ENCODE assay signal across 18 cellular contexts in genomic region chr11:125942771-125943428, GRCh38. TPM values are rescaled to one million over a fixed set of nuclear protein-coding genes. Genes with fewer than 3 reads are reported as not detected.
DNase-seq lines count a peak whose midpoint lies in the region; ATAC-seq, FAIRE-seq and TF ChIP-seq lines count a peak whose summit lies in the region.
"Had no signal": no experiment of that assay in that cellular context is flagged by ENCODE, and none has a peak within 500 bp of the region (broad histone marks: within the 10 kb centered on the region; RNA-seq: fewer than 3 reads in every experiment).

No MANE protein-coding gene starts in this region.

- no peak for DNase-seq in HepG2 (ENCODE audit: low spot score)
- no peak for DNase-seq in right lobe of liver
- DNase-seq in coronary artery (ENCODE audit: low spot score), result peak; percentile 64
- no peak for DNase-seq in neuronal stem cell (ENCODE audit: low spot score)
- peak; percentile 17 to 56 for DNase-seq in aorta
- no peak for DNase-seq in NCI-H82 (lab: John Stamatoyannopoulos, UW)
- no peak for DNase-seq in A673 (ENCODE audit: low spot score)
- no peak for DNase-seq in LoVo (ENCODE audit: low spot score)
- DNase-seq: NCI-H1436 treated with DMSO at 0.1 percent for 48 hours, NCI-H510A, SIG-M5 had no signal

- H3K4me2 ChIP-seq in HepG2 (ENCODE audit: low read depth, low read length), result peak overlapping the region; percentile 82
- no peak overlapping the region for H3K4me2 ChIP-seq in neuronal stem cell (ENCODE audit: insufficient read depth, low read length, poor library complexity, severe bottlenecking)

- no peak overlapping the region for H2AFZ ChIP-seq in HepG2 (ENCODE audit: low read length)
- no peak overlapping the region for H2AFZ ChIP-seq in neuronal stem cell (ENCODE audit: low read length)

- CTCF ChIA-PET in HepG2 (lab: Yijun Ruan, JAX; ENCODE audit: low intra/inter-chr PET ratio, low total read pairs), result interaction anchor here (0.6 to 2.5 kb wide), 4 partner anchors 119 to 251 kb away, joined by 3 to 15 read pairs (median 3); no protein-coding TSS in a partner anchor
- CTCF ChIA-PET in A673 (lab: Charles Lee), result interaction anchor here (0.7 to 2.1 kb wide), 2 partner anchors 119 to 251 kb away, joined by 3 to 12 read pairs; no protein-coding TSS in a partner anchor

- H3K9me3 ChIP-seq in HepG2 (ENCODE audit: low read length) (no peaks in the 10 kb centered on the region), right lobe of liver (no peaks in the 10 kb centered on the region), neuronal stem cell (replicated peaks in 1 of 2; ENCODE audit: control insufficient read depth in 2 of 2, insufficient read depth in 1 of 2, low read depth in 1 of 2, low read length in 2 of 2) (no peaks in the 10 kb centered on the region), aorta (ENCODE audit: control insufficient read depth, low read length) (no peaks in the 10 kb centered on the region), A673 (ENCODE audit: low read depth, low read length, poor library complexity, severe bottlenecking) (no peaks in the 10 kb centered on the region)
- H3K9me3 ChIP-seq: Caco-2 had no signal

- FAIRE-seq in HepG2 (lab: Jason Lieb, UNC), result no peak

- no peak overlapping the region for H4K8ac ChIP-seq in neuronal stem cell (ENCODE audit: low read depth, low read length)

- H3K23ac ChIP-seq in neuronal stem cell (ENCODE audit: low read depth, low read length, poor library complexity), result peak overlapping the region; percentile 13

- intact Hi-C loops in HepG2 (cut with micrococcal nuclease; ENCODE audit: unreplicated experiment) (loop anchor here (1.0 to 2.0 kb wide), 4 partner anchors 18 to 251 kb away; no protein-coding TSS in a partner anchor), right lobe of liver (cut with DNase I) (loop anchor here in 1 of 2 donors (10.0 kb wide), 1 partner anchor 92 kb away; no protein-coding TSS in a partner anchor), aorta (cut with DNase I) (loop anchor here in 1 of 2 donors (1.0 kb wide), 1 partner anchor 251 kb away; no protein-coding TSS in a partner anchor), A673 (cut with micrococcal nuclease; ENCODE audit: unreplicated experiment) (loop anchor here (1.0 to 5.0 kb wide), 2 partner anchors 118 to 249 kb away; no protein-coding TSS in a partner anchor)

- no TSS peak for BruUV-seq in HepG2 (replicated peaks; lab: Mats Ljungman, UMichigan)
- no TSS peak for BruUV-seq in A673 (replicated peaks; lab: Mats Ljungman, UMichigan)

- H2BK15ac ChIP-seq in neuronal stem cell (ENCODE audit: low read length), result no peak overlapping the region

- no peaks in the 10 kb centered on the region for H3K79me1 ChIP-seq in neuronal stem cell (ENCODE audit: low read depth, low read length)

- peak overlapping the region; percentile 91 for H2BK12ac ChIP-seq in neuronal stem cell (ENCODE audit: low read length)

- no peak overlapping the region for H4K91ac ChIP-seq in neuronal stem cell (ENCODE audit: low read depth, low read length, poor library complexity)

- POLR2A ChIA-PET in HepG2 (lab: Yijun Ruan, JAX), result no interaction called here
- POLR2A ChIA-PET in A673 (lab: Charles Lee; ENCODE audit: low non-redundant PET), result interaction anchor here (0.5 kb wide), 1 partner anchor 258 kb away, joined by 3 read pairs; no protein-coding TSS in a partner anchor

- TF ChIP-seq CTCF in HepG2 (CRISPR knock-in tag; IDR thresholded peaks at IDR 0.05), result no peak
- TF ChIP-seq CTCF in right lobe of liver (IDR thresholded peaks at IDR 0.05), result no peak
- TF ChIP-seq CTCF in coronary artery (IDR thresholded peaks at IDR 0.05), result no peak
- TF ChIP-seq CTCF in A673 (conservative IDR thresholded peaks at IDR 0.05; ENCODE audit: low read depth, low read length), result no peak

- ATAC-seq in HepG2 (no peak; the same call in 2 of the 3 replicates), right lobe of liver (no peak), aorta (ENCODE audit: low FRiP score) (no peak)

- in situ Hi-C loops in HepG2 (cut with HindIII; ENCODE audit: extremely low pct_ligation_motif_present, low pct_unique_long_range_greater_than_20kb), result loop anchor here (5.0 kb wide), 1 partner anchor 119 kb away; the partner anchor contains the start of gene CDON

- 52% methylated on average over 10 of the region's 12 CpGs for WGBS in HepG2 (ENCODE audit: low lambda C conversion rate)
- 70% methylated on average over 2 of the region's 12 CpGs for WGBS in right lobe of liver (ENCODE audit: insufficient coverage, low coverage, low lambda C conversion rate, missing lambda C conversion rate)
- WGBS in neuronal stem cell (ENCODE audit: extremely low coverage in 2 of 2, insufficient read length in 2 of 2, insufficient replicate concordance in 1 of 2), 2 donors, result no CpG with 5 or more reads among the region's 12 CpGs
- WGBS in aorta, 2 donors, result 83 to 86% methylated on average over 12 of the region's 12 CpGs

- H2BK5ac ChIP-seq in neuronal stem cell (ENCODE audit: low read length), result no peak overlapping the region

- H3K27me3 ChIP-seq in HepG2 (ENCODE audit: control insufficient read depth in 1 of 2, insufficient read depth in 2 of 2, low read length in 2 of 2) (peaks cover 0 to 3% of the 10 kb centered on the region in 2 experiments; a peak in 1 of 5 replicates), right lobe of liver (no peaks in the 10 kb centered on the region), neuronal stem cell (ENCODE audit: control insufficient read depth in 3 of 3, insufficient read depth in 3 of 3, low read depth in 1 of 3, low read length in 3 of 3) (peaks cover 0 to 4% (median 0%) of the 10 kb centered on the region in 3 experiments), aorta (ENCODE audit: control insufficient read depth in 1 of 2, insufficient read depth in 2 of 2, low read length in 1 of 2) (no peaks in the 10 kb centered on the region), A673 (replicated peaks; ENCODE audit: insufficient read depth, low read depth, low read length, poor library complexity) (no peaks in the 10 kb centered on the region)

- H3K4me3 ChIP-seq in HepG2 (replicated peaks in 1 of 3; ENCODE audit: insufficient read depth in 1 of 3, low read depth in 2 of 3, low read length in 3 of 3) (peak overlapping the region in 1 of 3 experiments; percentile 21; a peak in 1 of 6 replicates), right lobe of liver (no peak overlapping the region), coronary artery (no peak overlapping the region), neuronal stem cell (ENCODE audit: low read length in 2 of 2) (no peak overlapping the region), aorta (ENCODE audit: low read length in 2 of 2) (no peak overlapping the region), A673 (ENCODE audit: low read depth, low read length, poor library complexity, severe bottlenecking) (no peak overlapping the region)

- no peaks in the 10 kb centered on the region for H3K79me2 ChIP-seq in HepG2 (ENCODE audit: insufficient read depth, low read length)

- no peak overlapping the region for H3K4ac ChIP-seq in neuronal stem cell (ENCODE audit: low read length)

- H2BK120ac ChIP-seq in neuronal stem cell (ENCODE audit: low read depth, low read length), result no peak overlapping the region

- H3K27ac ChIP-seq in HepG2 (ENCODE audit: extremely low read length, insufficient read depth, low read length) (no peak overlapping the region), right lobe of liver (no peak overlapping the region), coronary artery (no peak overlapping the region), neuronal stem cell (replicated peaks; ENCODE audit: low read length) (no peak overlapping the region), aorta (ENCODE audit: low read depth in 1 of 2, low read length in 2 of 2) (no peak overlapping the region), A673 (ENCODE audit: low read depth, low read length, poor library complexity, severe bottlenecking) (no peak overlapping the region)
- H3K27ac ChIP-seq: RWPE1 had no signal

- no peak for TF ChIP-seq POLR2A in HepG2 (IDR thresholded peaks at IDR 0.05; ENCODE audit: insufficient read depth in 1 of 2, low read depth in 2 of 2, low read length in 2 of 2)
- no peak for TF ChIP-seq POLR2A in right lobe of liver (IDR thresholded peaks at IDR 0.05)

- H3K4me1 ChIP-seq in HepG2 (ENCODE audit: insufficient read depth, low read length) (peaks cover 46% of the 10 kb centered on the region), right lobe of liver (no peaks in the 10 kb centered on the region), neuronal stem cell (ENCODE audit: control insufficient read depth in 2 of 2, insufficient read depth in 1 of 2, low read depth in 1 of 2, low read length in 2 of 2) (peaks cover 3 to 13% of the 10 kb centered on the region in 2 donors), aorta (ENCODE audit: control insufficient read depth in 1 of 2, insufficient read depth in 2 of 2, low read length in 2 of 2) (no peaks in the 10 kb centered on the region), A673 (ENCODE audit: insufficient read depth, low read length, poor library complexity, severe bottlenecking) (no peaks in the 10 kb centered on the region)
- H3K4me1 ChIP-seq: Caco-2 had no signal

- H4K20me1 ChIP-seq in HepG2 (ENCODE audit: insufficient read depth, low read length), result no peaks in the 10 kb centered on the region

- H2AK5ac ChIP-seq in neuronal stem cell (ENCODE audit: low read depth, low read length), result peak overlapping the region; percentile 22

- peak overlapping the region; percentile 21; the same call in 1 of the 2 replicates for H3K9ac ChIP-seq in HepG2 (ENCODE audit: insufficient read depth, low read depth, low read length)
- H3K9ac ChIP-seq in neuronal stem cell (ENCODE audit: low read depth, low read length, poor library complexity), result no peak overlapping the region

- H3K36me3 ChIP-seq in HepG2 (replicated peaks in 1 of 2; ENCODE audit: control insufficient read depth in 1 of 2, insufficient read depth in 2 of 2, low read length in 2 of 2) (no peaks in the 10 kb centered on the region), right lobe of liver (no peaks in the 10 kb centered on the region), neuronal stem cell (replicated peaks in 1 of 2; ENCODE audit: control insufficient read depth in 2 of 2, insufficient read depth in 2 of 2, low read length in 2 of 2) (no peaks in the 10 kb centered on the region), aorta (ENCODE audit: control insufficient read depth in 1 of 2, insufficient read depth in 2 of 2, low read length in 1 of 2) (no peaks in the 10 kb centered on the region), A673 (ENCODE audit: insufficient read depth, low read length, poor library complexity, severe bottlenecking) (no peaks in the 10 kb centered on the region)

- H3K18ac ChIP-seq in neuronal stem cell (ENCODE audit: low read length), result peak overlapping the region; percentile 30

- no peak for TF ChIP-seq RAD21 in HepG2 (CRISPR knock-in tag; IDR thresholded peaks at IDR 0.05)

- TF ChIP-seq EP300 in HepG2 (IDR thresholded peaks at IDR 0.05; ENCODE audit: low read depth in 2 of 2, low read length in 2 of 2), result no peak
- no peak for TF ChIP-seq EP300 in HepG2 (CRISPR knock-in tag; IDR thresholded peaks at IDR 0.05; ENCODE audit: borderline replicate concordance)

- H3K14ac ChIP-seq in neuronal stem cell (ENCODE audit: low read length), result no peak overlapping the region

RNA-seq across cellular contexts. Expression of gene VSIG10L2, which starts 2.9 kb away (rescaled TPM):
- not detected in 2 replicates for total RNA-seq in HepG2 (2016; rRNA removed; fragmentation: Illumina TruSeq; extraction: Trizol)
- not detected in 2 replicates for total RNA-seq in HepG2 (2016; cell fraction: cytosol; rRNA removed; fragmentation: Illumina TruSeq; extraction: Trizol; ENCODE audit: low read depth)
- 0.04 TPM in 1 of 2 replicates, not detected in the other for total RNA-seq in HepG2 (2016; cell fraction: insoluble cytoplasmic fraction; rRNA removed; fragmentation: Illumina TruSeq; extraction: Trizol)
- total RNA-seq in HepG2 (2016; cell fraction: membrane; rRNA removed; fragmentation: Illumina TruSeq; extraction: Trizol), result not detected in 2 replicates
- total RNA-seq in HepG2 (2016; cell fraction: nucleus; rRNA removed; fragmentation: Illumina TruSeq; extraction: Trizol), result not detected in 2 replicates
- 0.13 and 0.21 TPM in 2 replicates for polyA plus RNA-seq in HepG2 (2011; rRNA removed)
- 0.04 and 0.05 TPM in 2 replicates for polyA plus RNA-seq in HepG2 (2011; cell fraction: cytosol; rRNA removed)
- 0.16 and 0.27 TPM in 2 replicates for polyA plus RNA-seq in HepG2 (2011; cell fraction: nucleus; rRNA removed)
- 0.07 TPM in 1 of 2 replicates, not detected in the other for polyA plus RNA-seq in HepG2 (2012)
- polyA plus RNA-seq in HepG2 (2016; cell fraction: cytosol; fragmentation: Illumina TruSeq; extraction: Trizol; ENCODE audit: low read depth), result not detected in 2 replicates
- not detected in 2 replicates for polyA plus RNA-seq in HepG2 (2016; cell fraction: insoluble cytoplasmic fraction; fragmentation: Illumina TruSeq; extraction: Trizol; ENCODE audit: low read depth)
- polyA plus RNA-seq in HepG2 (2016; cell fraction: membrane; fragmentation: Illumina TruSeq; extraction: Trizol; ENCODE audit: low read depth), result not detected in 2 replicates
- not detected in 2 replicates for polyA plus RNA-seq in HepG2 (2016; cell fraction: nucleus; fragmentation: Illumina TruSeq; extraction: Trizol; ENCODE audit: insufficient read depth, low read depth)
- 0.04 TPM in 1 of 2 replicates, not detected in the other for polyA minus RNA-seq in HepG2 (2011; rRNA and poly(A)+ RNA removed; ENCODE audit: low replicate concordance)
- not detected in 2 replicates for polyA minus RNA-seq in HepG2 (2011; cell fraction: cytosol; rRNA and poly(A)+ RNA removed)
- 0.13 TPM in 1 of 2 replicates, not detected in the other for polyA minus RNA-seq in HepG2 (2011; cell fraction: nucleus; rRNA and poly(A)+ RNA removed)
- total RNA-seq in right lobe of liver, result under 1 TPM in 1 of 6 experiments, not detected in 5; 0.06 TPM
- not detected for polyA plus RNA-seq in neuronal stem cell (2013, experiment 1 of 2)
- not detected for polyA plus RNA-seq in neuronal stem cell (2013, experiment 2 of 2)
- total RNA-seq in aorta, result under 1 TPM in 1 of 2 donors, not detected in 1; 0.48 TPM
- polyA plus RNA-seq in aorta, result not detected
- not detected in 2 replicates for total RNA-seq in A673 (2021)
- total RNA-seq: Caco-2; CD4-positive, alpha-beta memory T cell; G401; H4 had no signal
- polyA plus RNA-seq: BJ; CD4-positive, alpha-beta memory T cell; IgD-negative memory B cell had no signal

RNA-seq across cellular contexts. Expression of gene DDX25, which starts 38.6 kb away (rescaled TPM):
- total RNA-seq in HepG2 (2016; rRNA removed; fragmentation: Illumina TruSeq; extraction: Trizol) (0.11 and 0.29 TPM in 2 replicates), right lobe of liver (under 1 TPM in 4 of 6 experiments, not detected in 2; 0.17 to 0.28 (median 0.21) TPM), aorta (under 1 TPM in 1 of 2 donors, not detected in 1; 0.30 TPM), A673 (2021) (0.39 and 0.55 TPM in 2 replicates)
- total RNA-seq in HepG2 (2016; cell fraction: cytosol; rRNA removed; fragmentation: Illumina TruSeq; extraction: Trizol; ENCODE audit: low read depth), result 0.71 TPM in 2 replicates
- total RNA-seq in HepG2 (2016; cell fraction: insoluble cytoplasmic fraction; rRNA removed; fragmentation: Illumina TruSeq; extraction: Trizol), result 0.24 TPM in 1 of 2 replicates, not detected in the other
- total RNA-seq in HepG2 (2016; cell fraction: membrane; rRNA removed; fragmentation: Illumina TruSeq; extraction: Trizol), result 0.37 and 0.38 TPM in 2 replicates
- not detected in 2 replicates for total RNA-seq in HepG2 (2016; cell fraction: nucleus; rRNA removed; fragmentation: Illumina TruSeq; extraction: Trizol)
- polyA plus RNA-seq in HepG2 (2011; rRNA removed) (0.13 and 0.17 TPM in 2 replicates), aorta (not detected)
- 0.09 and 0.12 TPM in 2 replicates for polyA plus RNA-seq in HepG2 (2011; cell fraction: cytosol; rRNA removed)
- 0.14 and 0.24 TPM in 2 replicates for polyA plus RNA-seq in HepG2 (2011; cell fraction: nucleus; rRNA removed)
- 0.17 and 0.40 TPM in 2 replicates for polyA plus RNA-seq in HepG2 (2012)
- 0.60 and 0.75 TPM in 2 replicates for polyA plus RNA-seq in HepG2 (2016; cell fraction: cytosol; fragmentation: Illumina TruSeq; extraction: Trizol; ENCODE audit: low read depth)
- polyA plus RNA-seq in HepG2 (2016; cell fraction: insoluble cytoplasmic fraction; fragmentation: Illumina TruSeq; extraction: Trizol; ENCODE audit: low read depth), result 0.40 and 0.72 TPM in 2 replicates
- polyA plus RNA-seq in HepG2 (2016; cell fraction: membrane; fragmentation: Illumina TruSeq; extraction: Trizol; ENCODE audit: low read depth), result 0.23 and 0.99 TPM in 2 replicates
- 0.93 TPM in 1 of 2 replicates, not detected in the other for polyA plus RNA-seq in HepG2 (2016; cell fraction: nucleus; fragmentation: Illumina TruSeq; extraction: Trizol; ENCODE audit: insufficient read depth, low read depth)
- 0.04 TPM in 1 of 2 replicates, not detected in the other for polyA minus RNA-seq in HepG2 (2011; rRNA and poly(A)+ RNA removed; ENCODE audit: low replicate concordance)
- not detected in 2 replicates for polyA minus RNA-seq in HepG2 (2011; cell fraction: cytosol; rRNA and poly(A)+ RNA removed)
- polyA minus RNA-seq in HepG2 (2011; cell fraction: nucleus; rRNA and poly(A)+ RNA removed), result 0.13 and 0.50 TPM in 2 replicates
- polyA plus RNA-seq in neuronal stem cell (2013, experiment 1 of 2), result 7.2 TPM
- polyA plus RNA-seq in neuronal stem cell (2013, experiment 2 of 2), result 7.3 TPM
- total RNA-seq: Caco-2; CD4-positive, alpha-beta memory T cell; G401; H4 had no signal
- polyA plus RNA-seq: BJ; CD4-positive, alpha-beta memory T cell had no signal

RNA-seq across cellular contexts. Expression of gene PUS3, which starts 39.9 kb away (rescaled TPM):
- 18.2 and 22.9 TPM in 2 replicates for total RNA-seq in HepG2 (2016; rRNA removed; fragmentation: Illumina TruSeq; extraction: Trizol)
- total RNA-seq in HepG2 (2016; cell fraction: cytosol; rRNA removed; fragmentation: Illumina TruSeq; extraction: Trizol; ENCODE audit: low read depth), result 5.5 and 5.9 TPM in 2 replicates
- total RNA-seq in HepG2 (2016; cell fraction: insoluble cytoplasmic fraction; rRNA removed; fragmentation: Illumina TruSeq; extraction: Trizol), result 16.9 and 22.4 TPM in 2 replicates
- total RNA-seq in HepG2 (2016; cell fraction: membrane; rRNA removed; fragmentation: Illumina TruSeq; extraction: Trizol), result 9.5 and 12.0 TPM in 2 replicates
- total RNA-seq in HepG2 (2016; cell fraction: nucleus; rRNA removed; fragmentation: Illumina TruSeq; extraction: Trizol), result 9.6 and 10.8 TPM in 2 replicates
- 4.7 and 6.0 TPM in 2 replicates for polyA plus RNA-seq in HepG2 (2011; rRNA removed)
- polyA plus RNA-seq in HepG2 (2011; cell fraction: cytosol; rRNA removed), result 4.2 and 6.7 TPM in 2 replicates
- 1.8 and 2.4 TPM in 2 replicates for polyA plus RNA-seq in HepG2 (2011; cell fraction: nucleus; rRNA removed)
- 13.1 and 13.6 TPM in 2 replicates for polyA plus RNA-seq in HepG2 (2012)
- polyA plus RNA-seq in HepG2 (2016; cell fraction: cytosol; fragmentation: Illumina TruSeq; extraction: Trizol; ENCODE audit: low read depth), result 4.8 and 5.5 TPM in 2 replicates
- 21.1 and 26.9 TPM in 2 replicates for polyA plus RNA-seq in HepG2 (2016; cell fraction: insoluble cytoplasmic fraction; fragmentation: Illumina TruSeq; extraction: Trizol; ENCODE audit: low read depth)
- polyA plus RNA-seq in HepG2 (2016; cell fraction: membrane; fragmentation: Illumina TruSeq; extraction: Trizol; ENCODE audit: low read depth), result 6.2 and 11.5 TPM in 2 replicates
- 15.5 and 21.5 TPM in 2 replicates for polyA plus RNA-seq in HepG2 (2016; cell fraction: nucleus; fragmentation: Illumina TruSeq; extraction: Trizol; ENCODE audit: insufficient read depth, low read depth)
- 4.6 and 6.9 TPM in 2 replicates for polyA minus RNA-seq in HepG2 (2011; rRNA and poly(A)+ RNA removed; ENCODE audit: low replicate concordance)
- 8.4 and 9.7 TPM in 2 replicates for polyA minus RNA-seq in HepG2 (2011; cell fraction: cytosol; rRNA and poly(A)+ RNA removed)
- polyA minus RNA-seq in HepG2 (2011; cell fraction: nucleus; rRNA and poly(A)+ RNA removed), result 4.8 and 6.1 TPM in 2 replicates
- total RNA-seq in right lobe of liver, result 10 to 100 TPM; 11.8 to 24.7 (median 17.4) TPM
- polyA plus RNA-seq in neuronal stem cell (2013, experiment 1 of 2), result 16.9 TPM
- polyA plus RNA-seq in neuronal stem cell (2013, experiment 2 of 2), result 18.4 TPM
- 1 to 10 TPM; 8.8 to 9.4 TPM for total RNA-seq in aorta
- 1 to 10 TPM; 8.0 to 8.1 TPM for polyA plus RNA-seq in aorta
- 18.7 and 20.9 TPM in 2 replicates for total RNA-seq in A673 (2021)

RNA-seq across cellular contexts. Expression of gene HYLS1, which starts 55.4 kb away (rescaled TPM):
- total RNA-seq in HepG2 (2016; rRNA removed; fragmentation: Illumina TruSeq; extraction: Trizol) (3.8 and 5.6 TPM in 2 replicates), right lobe of liver (1 to 10 TPM; 1.7 to 3.5 (median 3.2) TPM), aorta (1 to 10 TPM; 3.3 to 3.6 TPM), A673 (2021) (16.3 and 18.8 TPM in 2 replicates)
- 1.1 and 1.3 TPM in 2 replicates for total RNA-seq in HepG2 (2016; cell fraction: cytosol; rRNA removed; fragmentation: Illumina TruSeq; extraction: Trizol; ENCODE audit: low read depth)
- 3.8 and 5.5 TPM in 2 replicates for total RNA-seq in HepG2 (2016; cell fraction: insoluble cytoplasmic fraction; rRNA removed; fragmentation: Illumina TruSeq; extraction: Trizol)
- total RNA-seq in HepG2 (2016; cell fraction: membrane; rRNA removed; fragmentation: Illumina TruSeq; extraction: Trizol), result 2.0 and 2.2 TPM in 2 replicates
- total RNA-seq in HepG2 (2016; cell fraction: nucleus; rRNA removed; fragmentation: Illumina TruSeq; extraction: Trizol), result 2.1 and 2.5 TPM in 2 replicates
- polyA plus RNA-seq in HepG2 (2011; rRNA removed) (1.1 and 1.3 TPM in 2 replicates), aorta (1 to 10 TPM; 2.7 to 4.5 TPM)
- 0.62 and 0.85 TPM in 2 replicates for polyA plus RNA-seq in HepG2 (2011; cell fraction: cytosol; rRNA removed)
- polyA plus RNA-seq in HepG2 (2011; cell fraction: nucleus; rRNA removed), result 0.47 and 0.52 TPM in 2 replicates
- polyA plus RNA-seq in HepG2 (2012), result 1.3 and 1.4 TPM in 2 replicates
- 0.41 and 0.57 TPM in 2 replicates for polyA plus RNA-seq in HepG2 (2016; cell fraction: cytosol; fragmentation: Illumina TruSeq; extraction: Trizol; ENCODE audit: low read depth)
- polyA plus RNA-seq in HepG2 (2016; cell fraction: insoluble cytoplasmic fraction; fragmentation: Illumina TruSeq; extraction: Trizol; ENCODE audit: low read depth), result 4.5 and 6.0 TPM in 2 replicates
- 0.76 and 0.81 TPM in 2 replicates for polyA plus RNA-seq in HepG2 (2016; cell fraction: membrane; fragmentation: Illumina TruSeq; extraction: Trizol; ENCODE audit: low read depth)
- 2.4 and 2.9 TPM in 2 replicates for polyA plus RNA-seq in HepG2 (2016; cell fraction: nucleus; fragmentation: Illumina TruSeq; extraction: Trizol; ENCODE audit: insufficient read depth, low read depth)
- polyA minus RNA-seq in HepG2 (2011; rRNA and poly(A)+ RNA removed; ENCODE audit: low replicate concordance), result 0.50 TPM in 1 of 2 replicates, not detected in the other
- 0.44 TPM in 1 of 2 replicates, not detected in the other for polyA minus RNA-seq in HepG2 (2011; cell fraction: cytosol; rRNA and poly(A)+ RNA removed)
- polyA minus RNA-seq in HepG2 (2011; cell fraction: nucleus; rRNA and poly(A)+ RNA removed), result 0.90 and 1.5 TPM in 2 replicates
- 7.1 TPM for polyA plus RNA-seq in neuronal stem cell (2013, experiment 1 of 2)
- polyA plus RNA-seq in neuronal stem cell (2013, experiment 2 of 2), result 6.8 TPM

Comparison
In these comparisons a context has a peak if more than half of its experiments do, and no peak if none do; other contexts are left out.
1. DNase-seq: peak in coronary artery (single experiment) and aorta (2 of 2); none in HepG2 (single experiment), right lobe of liver (0 of 3), neuronal stem cell (single experiment), NCI-H82 (single experiment), A673 (single experiment) and LoVo (single experiment).